19 cellular contexts compared by ENCODE assay signal in the genomic region with DNA sequence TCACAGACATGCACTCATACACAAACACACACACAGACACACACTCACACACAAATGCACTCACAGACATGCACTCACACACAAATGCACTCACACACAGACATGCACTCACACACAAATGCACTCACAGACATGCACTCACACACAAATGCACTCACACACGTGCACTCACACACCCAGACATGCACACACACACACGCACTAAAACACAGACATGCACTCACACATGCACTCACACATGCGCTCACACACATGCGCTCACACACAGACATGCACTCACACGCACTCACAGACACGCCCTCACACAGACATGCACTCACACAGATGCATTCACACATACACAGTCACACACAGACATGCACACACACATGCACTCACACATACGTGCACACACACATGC.
"Had no signal": no experiment of that assay in that cellular context is flagged by ENCODE, and none has a peak within 500 bp of the region (broad histone marks: within the 10 kb centered on the region; RNA-seq: fewer than 3 reads in every experiment).

No MANE protein-coding gene starts in this region.

- H3K27ac ChIP-seq: colonic mucosa, hepatocyte, psoas muscle, tibial artery, upper lobe of right lung, vagina had no signal

- H2AFZ ChIP-seq: hepatocyte had no signal

- H3K27ac Mint-ChIP-seq: naive B cell; nephron; stimulated activated effector memory CD8-positive, alpha-beta T cell treated with anti-CD3 and anti-CD28 coated beads, Interleukin-12 subunit alpha, Interleukin-12 subunit beta, amount 100 ng/mL, for 72 hours had no signal

- H3K9me3 ChIP-seq: colonic mucosa, psoas muscle, tibial artery, upper lobe of right lung, vagina had no signal

- H3K36me3 Mint-ChIP-seq: naive B cell; stimulated activated effector memory CD8-positive, alpha-beta T cell treated with anti-CD3 and anti-CD28 coated beads, Interleukin-12 subunit alpha, Interleukin-12 subunit beta, amount 100 ng/mL, for 72 hours had no signal

- H3K4me3 ChIP-seq: colonic mucosa, hepatocyte, psoas muscle, smooth muscle cell, tibial artery, upper lobe of right lung, vagina had no signal

- DNase-seq: colonic mucosa; dermis blood vessel endothelial cell; foreskin melanocyte; left cardiac atrium; left ventricle myocardium superior; mesendoderm; naive B cell; retina; stimulated activated CD4-positive, alpha-beta T cell treated with anti-CD3 and anti-CD28 coated beads, Interleukin-4, amount 100 ng/mL, for 1 hour; stimulated activated CD8-positive, alpha-beta memory T cell treated with anti-CD3 and anti-CD28 coated beads, Interleukin-4, amount 100 ng/mL, for 48 hours; stimulated activated naive CD8-positive, alpha-beta T cell treated with anti-CD3 and anti-CD28 coated beads, Interleukin-15, Interleukin-2, amounts not matched to agents 100 U/mL and 50 U/mL, for 24 hours had no signal

- ATAC-seq: left cardiac atrium; left ventricle myocardium superior; psoas muscle; stimulated activated effector memory CD8-positive, alpha-beta T cell treated with anti-CD3 and anti-CD28 coated beads, Interleukin-12 subunit alpha, Interleukin-12 subunit beta, amount 100 ng/mL, for 72 hours; stimulated activated naive CD8-positive, alpha-beta T cell treated with anti-CD3 and anti-CD28 coated beads, Interleukin-15, Interleukin-2, amounts not matched to agents 100 U/mL and 50 U/mL, for 24 hours; upper lobe of right lung had no signal

- H3K9me3 Mint-ChIP-seq: naive B cell; nephron; stimulated activated effector memory CD8-positive, alpha-beta T cell treated with anti-CD3 and anti-CD28 coated beads, Interleukin-12 subunit alpha, Interleukin-12 subunit beta, amount 100 ng/mL, for 72 hours had no signal

- H3K4me1 ChIP-seq: colonic mucosa had no signal

- H3K27me3 ChIP-seq: vagina had no signal

- H3K4me2 ChIP-seq: hepatocyte, smooth muscle cell had no signal

- H3K4me3 Mint-ChIP-seq: naive B cell; nephron; stimulated activated effector memory CD8-positive, alpha-beta T cell treated with anti-CD3 and anti-CD28 coated beads, Interleukin-12 subunit alpha, Interleukin-12 subunit beta, amount 100 ng/mL, for 72 hours had no signal

- H3K36me3 ChIP-seq: colonic mucosa, tibial artery, upper lobe of right lung, vagina had no signal
